Comparison of ENCODE assay signal across 8 cellular contexts in genomic region chr6:79631800-79632172, GRCh38. TPM values are rescaled to one million over a fixed set of nuclear protein-coding genes. Genes with fewer than 3 reads are reported as not detected.
DNase-seq lines count a peak whose midpoint lies in the region; ATAC-seq and TF ChIP-seq lines count a peak whose summit lies in the region.

No MANE protein-coding gene starts in this region.

- TF ChIP-seq CTCF in HFFc6 (IDR thresholded peaks at IDR 0.05) (no peak), WERI-Rb-1 (IDR thresholded peaks at IDR 0.05; ENCODE audit: low read depth, low read length) (no peak), glutamatergic neuron (IDR thresholded peaks at IDR 0.05; ENCODE audit: partially characterized antibody, unreplicated experiment) (no peak)

- H3K4me3 Mint-ChIP-seq in HFFc6 (peak overlapping the region; percentile 59), glutamatergic neuron (ENCODE audit: unreplicated experiment) (peak overlapping the region; percentile 95)

- H3K27ac ChIP-seq in WERI-Rb-1: peak overlapping the region; percentile 76

- H3K4me1 Mint-ChIP-seq in HFFc6 (ENCODE audit: low read depth) (peaks cover 5% of the 10 kb centered on the region; the same call in 1 of the 2 replicates), glutamatergic neuron (ENCODE audit: low read depth, unreplicated experiment) (peaks cover 17% of the 10 kb centered on the region)

- H3K27ac Mint-ChIP-seq in HFFc6 (no peak overlapping the region), glutamatergic neuron (ENCODE audit: unreplicated experiment) (peak overlapping the region; percentile 84)

- no peaks in the 10 kb centered on the region; the same call in 1 of the 2 replicates for H3K36me3 ChIP-seq in WERI-Rb-1

- H3K4me3 ChIP-seq in WERI-Rb-1 (ENCODE audit: low read depth, low read length) (peak overlapping the region; percentile 73), skeletal muscle cell (ENCODE audit: low read depth, low read length) (peak overlapping the region; percentile 71)

- no peaks in the 10 kb centered on the region for H3K9me3 Mint-ChIP-seq in HFFc6
- H3K9me3 Mint-ChIP-seq in glutamatergic neuron (ENCODE audit: unreplicated experiment): peaks cover 6% of the 10 kb centered on the region

- no peaks in the 10 kb centered on the region for H3K27me3 ChIP-seq in WERI-Rb-1 (ENCODE audit: insufficient read depth, low read depth, severe bottlenecking)

- DNase-seq in HFFc6: no peak
- DNase-seq in WERI-Rb-1: no peak
- DNase-seq in glutamatergic neuron: no peak
- no peak for DNase-seq in skeletal muscle cell (ENCODE audit: low read depth)
- no peak for DNase-seq in NCI-H128 (lab: John Stamatoyannopoulos, UW; ENCODE audit: unreplicated experiment)
- no peak for DNase-seq in germinal center (ENCODE audit: low spot score)

- no peaks in the 10 kb centered on the region for H3K9me3 ChIP-seq in WERI-Rb-1 (ENCODE audit: severe bottlenecking)

- no peak for ATAC-seq in HG02840 (IDR thresholded peaks at IDR 0.05; ENCODE audit: low FRiP score, unreplicated experiment)
- no peak for ATAC-seq in GM21619 (IDR thresholded peaks at IDR 0.05; ENCODE audit: unreplicated experiment)

- no peaks in the 10 kb centered on the region for H3K36me3 Mint-ChIP-seq in HFFc6 (ENCODE audit: low read depth)
- H3K36me3 Mint-ChIP-seq in glutamatergic neuron (ENCODE audit: unreplicated experiment): no peaks in the 10 kb centered on the region

- H3K27me3 Mint-ChIP-seq in HFFc6 (ENCODE audit: insufficient read depth) (peaks cover 22% of the 10 kb centered on the region), glutamatergic neuron (ENCODE audit: unreplicated experiment) (peaks cover 5% of the 10 kb centered on the region)

RNA-seq across cellular contexts. Expression of gene SH3BGRL2, which starts 0.7 kb away (rescaled TPM):
- under 1 TPM; 0.14 to 0.43 (median 0.23) TPM for total RNA-seq in HFFc6 (2021; fragmentation: NEBNext Ultra II Directional; extraction: Animal tissue kit (Norgen Biotek cat#: 25700))
- 47.2 TPM for total RNA-seq in glutamatergic neuron (ENCODE audit: unreplicated experiment)

Comparison
In these comparisons a context has a peak if more than half of its experiments do, and no peak if none do; other contexts are left out.
1. RNA of gene SH3BGRL2, which starts 0.7 kb away (total RNA-seq): 47.2 TPM in glutamatergic neuron (single experiment); 0.14 to 0.43 TPM in HFFc6; every median in the first group is over 10 times any median in the second.